21 cellular contexts compared by ENCODE assay signal in genomic region chr1:83706354-83706938, GRCh38.
"Had no signal": no experiment of that assay in that cellular context is flagged by ENCODE, and none has a peak within 500 bp of the region (broad histone marks: within the 10 kb centered on the region; RNA-seq: fewer than 3 reads in every experiment).

No MANE protein-coding gene starts in this region.

- H3K4me3 Mint-ChIP-seq: naive B cell, nephron had no signal

- H3K27me3 ChIP-seq: hepatocyte, pancreas, transverse colon had no signal

- H3K4me1 Mint-ChIP-seq: naive B cell, nephron had no signal

- H3K36me3 Mint-ChIP-seq: naive B cell had no signal

- DNase-seq: cortex of kidney; dorsolateral prefrontal cortex; effector CD8-positive, alpha-beta T cell; foreskin melanocyte; head of caudate nucleus; left colon; left ventricle myocardium superior; mesendoderm; naive B cell; occipital lobe; pancreas; right cardiac atrium; small intestine; stimulated activated CD4-positive, alpha-beta T cell treated with anti-CD3 and anti-CD28 coated beads, Interleukin-12 subunit alpha, Interleukin-12 subunit beta, amount 100 ng/mL, for 4 hours; stimulated activated naive CD4-positive, alpha-beta T cell treated with Interleukin-2 at 50 U/mL for 16 hours; transverse colon had no signal

- H3K36me3 ChIP-seq: pancreas, thoracic aorta, transverse colon had no signal

- H3K27ac ChIP-seq: dorsolateral prefrontal cortex, hepatocyte, pancreas, thoracic aorta, transverse colon had no signal

- H3K4me3 ChIP-seq: dorsolateral prefrontal cortex, hepatocyte, lung, pancreas, thoracic aorta, transverse colon had no signal

- H3K4me1 ChIP-seq: pancreas, transverse colon had no signal

- H2AFZ ChIP-seq: hepatocyte had no signal

- H3K4me2 ChIP-seq: hepatocyte had no signal

- H3K9me3 Mint-ChIP-seq: naive B cell, nephron had no signal

- H3K27me3 Mint-ChIP-seq: progenitor cell of endocrine pancreas had no signal

- H3K9me3 ChIP-seq: pancreas, thoracic aorta, transverse colon had no signal

- ATAC-seq: left colon, left ventricle myocardium superior, pancreas, right cardiac atrium had no signal

- H3K79me2 ChIP-seq: hepatocyte had no signal

- H3K27ac Mint-ChIP-seq: naive B cell, nephron, progenitor cell of endocrine pancreas had no signal
